ENCODE assay signal across 1 cellular context in genomic region chr7:135414850-135415439, GRCh38.
TF ChIP-seq lines count a peak whose summit lies in the region.

No MANE protein-coding gene starts in this region.

TF ChIP-seq in K562, 482 proteins besides CTCF, POLR2A, EP300 and RAD21 (continued from another document and continues in another):
- TF ChIP-seq ZBTB11 (CRISPR knock-in tag; IDR thresholded peaks at IDR 0.05): no peak
- no peak for TF ChIP-seq SIN3A (IDR thresholded peaks at IDR 0.05; ENCODE audit: borderline replicate concordance in 2 of 2, control insufficient read depth in 1 of 2, low read depth in 2 of 2, low read length in 2 of 2)
- no peak for TF ChIP-seq CBX8 (IDR thresholded peaks at IDR 0.05; ENCODE audit: borderline replicate concordance, extremely low read depth, low read depth, low read length, poor library complexity, severe bottlenecking)
- TF ChIP-seq NCOR1 (IDR thresholded peaks at IDR 0.05): 0 out of 2 replicates have a peak, but pooled peaks have one; percentile 14
- 0 out of 2 replicates have a peak, but pooled peaks have one; percentile 31 for TF ChIP-seq TEAD4 (IDR thresholded peaks at IDR 0.05; ENCODE audit: low read length)
- no peak for TF ChIP-seq TEAD4 (CRISPR knock-in tag; IDR thresholded peaks at IDR 0.05; ENCODE audit: borderline replicate concordance)
- no peak for TF ChIP-seq BACH1 (tag; IDR thresholded peaks at IDR 0.05)
- TF ChIP-seq USF1 (CRISPR knock-in tag; IDR thresholded peaks at IDR 0.05): no peak
- TF ChIP-seq, protein P1, sequence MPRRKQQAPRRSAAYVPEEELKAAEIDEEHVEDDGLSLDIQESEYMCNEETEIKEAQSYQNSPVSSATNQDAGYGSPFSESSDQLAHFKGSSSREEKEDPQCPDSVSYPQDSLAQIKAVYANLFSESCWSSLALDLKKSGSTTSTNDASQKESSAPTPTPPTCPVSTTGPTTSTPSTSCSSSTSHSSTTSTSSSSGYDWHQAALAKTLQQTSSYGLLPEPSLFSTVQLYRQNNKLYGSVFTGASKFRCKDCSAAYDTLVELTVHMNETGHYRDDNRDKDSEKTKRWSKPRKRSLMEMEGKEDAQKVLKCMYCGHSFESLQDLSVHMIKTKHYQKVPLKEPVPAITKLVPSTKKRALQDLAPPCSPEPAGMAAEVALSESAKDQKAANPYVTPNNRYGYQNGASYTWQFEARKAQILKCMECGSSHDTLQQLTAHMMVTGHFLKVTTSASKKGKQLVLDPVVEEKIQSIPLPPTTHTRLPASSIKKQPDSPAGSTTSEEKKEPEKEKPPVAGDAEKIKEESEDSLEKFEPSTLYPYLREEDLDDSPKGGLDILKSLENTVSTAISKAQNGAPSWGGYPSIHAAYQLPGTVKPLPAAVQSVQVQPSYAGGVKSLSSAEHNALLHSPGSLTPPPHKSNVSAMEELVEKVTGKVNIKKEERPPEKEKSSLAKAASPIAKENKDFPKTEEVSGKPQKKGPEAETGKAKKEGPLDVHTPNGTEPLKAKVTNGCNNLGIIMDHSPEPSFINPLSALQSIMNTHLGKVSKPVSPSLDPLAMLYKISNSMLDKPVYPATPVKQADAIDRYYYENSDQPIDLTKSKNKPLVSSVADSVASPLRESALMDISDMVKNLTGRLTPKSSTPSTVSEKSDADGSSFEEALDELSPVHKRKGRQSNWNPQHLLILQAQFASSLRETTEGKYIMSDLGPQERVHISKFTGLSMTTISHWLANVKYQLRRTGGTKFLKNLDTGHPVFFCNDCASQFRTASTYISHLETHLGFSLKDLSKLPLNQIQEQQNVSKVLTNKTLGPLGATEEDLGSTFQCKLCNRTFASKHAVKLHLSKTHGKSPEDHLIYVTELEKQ (CRISPR knock-in tag; IDR thresholded peaks at IDR 0.05): no peak
- no peak for TF ChIP-seq ELF1 (tag; IDR thresholded peaks at IDR 0.05)
- TF ChIP-seq, protein P2, sequence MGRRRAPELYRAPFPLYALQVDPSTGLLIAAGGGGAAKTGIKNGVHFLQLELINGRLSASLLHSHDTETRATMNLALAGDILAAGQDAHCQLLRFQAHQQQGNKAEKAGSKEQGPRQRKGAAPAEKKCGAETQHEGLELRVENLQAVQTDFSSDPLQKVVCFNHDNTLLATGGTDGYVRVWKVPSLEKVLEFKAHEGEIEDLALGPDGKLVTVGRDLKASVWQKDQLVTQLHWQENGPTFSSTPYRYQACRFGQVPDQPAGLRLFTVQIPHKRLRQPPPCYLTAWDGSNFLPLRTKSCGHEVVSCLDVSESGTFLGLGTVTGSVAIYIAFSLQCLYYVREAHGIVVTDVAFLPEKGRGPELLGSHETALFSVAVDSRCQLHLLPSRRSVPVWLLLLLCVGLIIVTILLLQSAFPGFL (CRISPR knock-in tag; IDR thresholded peaks at IDR 0.05): no peak
- TF ChIP-seq, protein P3, sequence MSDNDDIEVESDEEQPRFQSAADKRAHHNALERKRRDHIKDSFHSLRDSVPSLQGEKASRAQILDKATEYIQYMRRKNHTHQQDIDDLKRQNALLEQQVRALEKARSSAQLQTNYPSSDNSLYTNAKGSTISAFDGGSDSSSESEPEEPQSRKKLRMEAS (CRISPR knock-in tag; IDR thresholded peaks at IDR 0.05): no peak
- no peak for TF ChIP-seq USF2 (CRISPR knock-in tag; IDR thresholded peaks at IDR 0.05)
- TF ChIP-seq TGIF2 (CRISPR knock-in tag; IDR thresholded peaks at IDR 0.05): no peak
- no peak for TF ChIP-seq ZNF583 (CRISPR knock-in tag; IDR thresholded peaks at IDR 0.05)
- peak; percentile 25; the same call in 1 of the 2 replicates for TF ChIP-seq ESRRA (IDR thresholded peaks at IDR 0.05; ENCODE audit: borderline replicate concordance, low read depth)
- TF ChIP-seq ZFPM2 (CRISPR knock-in tag; IDR thresholded peaks at IDR 0.05): no peak
- TF ChIP-seq CTCFL (IDR thresholded peaks at IDR 0.05; ENCODE audit: borderline replicate concordance, insufficient read depth, low read depth, low read length, poor library complexity, severe bottlenecking): peak; percentile 19
- no peak for TF ChIP-seq SMARCA5 (IDR thresholded peaks at IDR 0.05)
- TF ChIP-seq SRSF1 (IDR thresholded peaks at IDR 0.05; ENCODE audit: low read depth, low read length): no peak
- no peak for TF ChIP-seq NFRKB (IDR thresholded peaks at IDR 0.05; ENCODE audit: low read depth)
- TF ChIP-seq SMAD4 (CRISPR knock-in tag; conservative IDR thresholded peaks at IDR 0.05): no peak
- no peak for TF ChIP-seq ZBTB43 (CRISPR knock-in tag; IDR thresholded peaks at IDR 0.05)
- no peak for TF ChIP-seq HSF4 (CRISPR knock-in tag; IDR thresholded peaks at IDR 0.05; ENCODE audit: borderline replicate concordance)
- no peak for TF ChIP-seq CTBP1 (IDR thresholded peaks at IDR 0.05; ENCODE audit: borderline replicate concordance)
- peak; percentile 43; the same call in 1 of the 2 replicates for TF ChIP-seq SMC3 (conservative IDR thresholded peaks at IDR 0.05; ENCODE audit: insufficient read depth, low read depth, low read length)
- no peak for TF ChIP-seq BRF1 (IDR thresholded peaks at IDR 0.05; ENCODE audit: borderline replicate concordance, extremely low read depth, insufficient read length)
- TF ChIP-seq ZNF695 (CRISPR knock-in tag; IDR thresholded peaks at IDR 0.05): no peak
- TF ChIP-seq ZNF12 (CRISPR knock-in tag; IDR thresholded peaks at IDR 0.05): no peak
- 0 out of 2 replicates have a peak, but pooled peaks have one; percentile 30 for TF ChIP-seq PKNOX1 (IDR thresholded peaks at IDR 0.05)
- TF ChIP-seq TAL1 (IDR thresholded peaks at IDR 0.05): no peak
- TF ChIP-seq SMARCA4 (IDR thresholded peaks at IDR 0.05): 0 out of 2 replicates have a peak, but pooled peaks have one; percentile 32
- TF ChIP-seq, protein P4, sequence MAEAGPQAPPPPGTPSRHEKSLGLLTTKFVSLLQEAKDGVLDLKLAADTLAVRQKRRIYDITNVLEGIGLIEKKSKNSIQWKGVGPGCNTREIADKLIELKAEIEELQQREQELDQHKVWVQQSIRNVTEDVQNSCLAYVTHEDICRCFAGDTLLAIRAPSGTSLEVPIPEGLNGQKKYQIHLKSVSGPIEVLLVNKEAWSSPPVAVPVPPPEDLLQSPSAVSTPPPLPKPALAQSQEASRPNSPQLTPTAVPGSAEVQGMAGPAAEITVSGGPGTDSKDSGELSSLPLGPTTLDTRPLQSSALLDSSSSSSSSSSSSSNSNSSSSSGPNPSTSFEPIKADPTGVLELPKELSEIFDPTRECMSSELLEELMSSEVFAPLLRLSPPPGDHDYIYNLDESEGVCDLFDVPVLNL (CRISPR knock-in tag; IDR thresholded peaks at IDR 0.05; ENCODE audit: low read depth): no peak
- no peak for TF ChIP-seq KDM2B (CRISPR knock-in tag; IDR thresholded peaks at IDR 0.05)
- TF ChIP-seq NFYB (IDR thresholded peaks at IDR 0.05; ENCODE audit: extremely low read depth, insufficient read length): no peak
- TF ChIP-seq PTRF (tag; IDR thresholded peaks at IDR 0.05): no peak
- no peak for TF ChIP-seq FOS (IDR thresholded peaks at IDR 0.05; ENCODE audit: extremely low read depth, insufficient read length)
- TF ChIP-seq XRCC5 (IDR thresholded peaks at IDR 0.05; ENCODE audit: low read depth, low read length): no peak
- TF ChIP-seq CC2D1A (IDR thresholded peaks at IDR 0.05): 0 out of 2 replicates have a peak, but pooled peaks have one; percentile 38
- no peak for TF ChIP-seq ZZZ3 (IDR thresholded peaks at IDR 0.05)
- no peak for TF ChIP-seq ZSCAN32 (CRISPR knock-in tag; IDR thresholded peaks at IDR 0.05)
